7 cellular contexts compared by ENCODE assay signal in the genomic region with DNA sequence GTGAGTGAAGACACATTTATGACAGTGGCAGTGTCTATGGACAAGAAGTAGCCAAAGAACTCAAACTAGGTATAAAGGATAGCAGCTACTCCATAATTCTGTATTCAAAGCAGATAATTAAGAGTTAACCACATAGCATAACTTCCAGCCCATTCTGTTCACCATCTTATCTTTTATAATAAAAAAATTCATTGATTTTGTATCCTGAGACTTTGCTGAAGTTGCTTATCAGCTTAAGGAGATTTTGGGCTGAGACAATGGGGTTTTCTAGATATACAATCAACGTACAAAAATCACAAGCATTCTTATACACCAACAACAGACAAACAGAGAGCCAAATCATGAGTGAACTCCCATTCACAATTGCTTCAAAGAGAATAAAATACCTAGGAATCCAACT.
DNase-seq lines count a peak whose midpoint lies in the region; ATAC-seq and TF ChIP-seq lines count a peak whose summit lies in the region.
"Not testable (repeated sequence)": the region's sequence is repeated elsewhere in the genome, so short reads cannot be mapped to it uniquely, and the experiment has no call there.

No MANE protein-coding gene starts in this region.

- H4K20me1 ChIP-seq in MM.1S (ENCODE audit: insufficient read depth, low read length); mammary epithelial cell (ENCODE audit: insufficient read depth, low read length): not testable (repeated sequence)

- not testable (repeated sequence) for H2AFZ ChIP-seq in MM.1S (ENCODE audit: low read length); mammary epithelial cell (ENCODE audit: low read depth, low read length); mesenchymal stem cell (ENCODE audit: low read depth, low read length)

- in situ Hi-C loops in mammary epithelial cell (cut with MboI; ENCODE audit: low sequenced_read_pairs in 2 of 2) = not testable (repeated sequence)

- not testable (repeated sequence) for H3K23ac ChIP-seq in mesenchymal stem cell (ENCODE audit: low read length in 2 of 2)

- ATAC-seq in RWPE2 (ENCODE audit: low read depth) = not testable (repeated sequence)

- H3K4me1 ChIP-seq in MM.1S (ENCODE audit: low read length); mesenchymal stem cell (ENCODE audit: control insufficient read depth, insufficient read depth, low read depth, low read length): not testable (repeated sequence)
- peaks cover 34% of the 10 kb centered on the region for H3K4me1 ChIP-seq in RWPE2 (ENCODE audit: insufficient read depth, poor library complexity, severe bottlenecking)
- peaks cover 21% of the 10 kb centered on the region for H3K4me1 ChIP-seq in mammary epithelial cell (ENCODE audit: insufficient read depth, low read length)

- not testable (repeated sequence) for H3K4me3 ChIP-seq in MM.1S (ENCODE audit: low read length); RWPE2 (ENCODE audit: severe bottlenecking); mammary epithelial cell (replicated peaks in 1 of 3; ENCODE audit: insufficient read depth in 1 of 3, low read depth in 2 of 3, low read length in 3 of 3); mesenchymal stem cell (ENCODE audit: insufficient read depth in 1 of 2, low read depth in 1 of 2, low read length in 2 of 2)

- not testable (repeated sequence) for H2BK120ac ChIP-seq in mesenchymal stem cell (ENCODE audit: low read depth, low read length)

- not testable (repeated sequence) for H3K79me2 ChIP-seq in MM.1S (ENCODE audit: low read length); mammary epithelial cell (ENCODE audit: insufficient read depth, low read length)

- not testable (repeated sequence) for H3K27me3 ChIP-seq in MM.1S (replicated peaks; ENCODE audit: insufficient read depth, low read length); RWPE2 (ENCODE audit: insufficient read depth, poor library complexity, severe bottlenecking); mammary epithelial cell (ENCODE audit: insufficient read depth, low read length); mesenchymal stem cell (ENCODE audit: control insufficient read depth in 1 of 2, insufficient read depth in 1 of 2, low read length in 2 of 2)

- not testable (repeated sequence) for H3K36me3 ChIP-seq in MM.1S (replicated peaks; ENCODE audit: insufficient read depth, low read length); RWPE2 (ENCODE audit: low read depth); mammary epithelial cell (ENCODE audit: insufficient read depth, low read length); mesenchymal stem cell (ENCODE audit: control insufficient read depth in 1 of 2, insufficient read depth in 2 of 2, low read depth in 1 of 2, low read length in 2 of 2)

- BruUV-seq in mammary epithelial cell (replicated peaks; lab: Mats Ljungman, UMichigan) = not testable (repeated sequence)

- H2BK5ac ChIP-seq in mesenchymal stem cell (ENCODE audit: low read depth, low read length, poor library complexity, severe bottlenecking) = not testable (repeated sequence)

- H3K14ac ChIP-seq in mesenchymal stem cell (ENCODE audit: low read length in 2 of 2) = not testable (repeated sequence)

- not testable (repeated sequence) for H3K18ac ChIP-seq in mesenchymal stem cell (ENCODE audit: low read depth in 1 of 2, low read length in 2 of 2)

- not testable (repeated sequence) for H3K9me2 ChIP-seq in MM.1S (replicated peaks; ENCODE audit: insufficient read depth, low read length)

- DNase-seq in A172 (ENCODE audit: low spot score) (peak; percentile 21), MM.1S (peak; percentile 9), mammary epithelial cell (peak; percentile 5), left kidney (ENCODE audit: low read depth, low spot score) (peak; percentile 36), mesenchymal stem cell (peak; percentile 51), putamen (ENCODE audit: low spot score) (peak; percentile 19)
- not testable (repeated sequence) for DNase-seq in RWPE2 (ENCODE audit: low spot score)

- not testable (repeated sequence) for H3K4me2 ChIP-seq in MM.1S (ENCODE audit: low read depth, low read length); mammary epithelial cell (ENCODE audit: insufficient read depth, low read depth, low read length); mesenchymal stem cell (ENCODE audit: low read length, poor library complexity, severe bottlenecking)

- H3K9ac ChIP-seq in MM.1S (ENCODE audit: low read length); mammary epithelial cell (ENCODE audit: insufficient read depth, low read length); mesenchymal stem cell (ENCODE audit: low read length): not testable (repeated sequence)

- H2AK5ac ChIP-seq in mesenchymal stem cell (ENCODE audit: low read length, severe bottlenecking) = not testable (repeated sequence)

- not testable (repeated sequence) for H3K27ac ChIP-seq in MM.1S (ENCODE audit: low read length); mammary epithelial cell (ENCODE audit: insufficient read depth, low read depth, low read length); mesenchymal stem cell (ENCODE audit: low read length, poor library complexity, severe bottlenecking)
- H3K27ac ChIP-seq in RWPE2 (ENCODE audit: poor library complexity, severe bottlenecking) = peak overlapping the region; percentile 81

- intact Hi-C loops in mammary epithelial cell (cut with micrococcal nuclease) = not testable (repeated sequence)

- not testable (repeated sequence) for H3K4ac ChIP-seq in mesenchymal stem cell (ENCODE audit: low read depth in 1 of 2, low read length in 2 of 2)

- H3F3A ChIP-seq in MM.1S (ENCODE audit: insufficient read depth, low read length) = not testable (repeated sequence)

- dilution Hi-C loops in mammary epithelial cell (cut with HindIII; ENCODE audit: low sequenced_read_pairs) = not testable (repeated sequence)

- WGBS in mammary epithelial cell (ENCODE audit: low coverage, missing lambda C conversion rate) = 86% methylated on average over 1 of the region's 1 CpG
- 60% methylated on average over 1 of the region's 1 CpG for WGBS in mesenchymal stem cell

- not testable (repeated sequence) for H2BK12ac ChIP-seq in mesenchymal stem cell (ENCODE audit: low read length in 2 of 2)

- CTCF ChIA-PET in mammary epithelial cell (lab: Charles Lee; ENCODE audit: low non-redundant PET) = not testable (repeated sequence)

- TF ChIP-seq CTCF in MM.1S (IDR thresholded peaks at IDR 0.05; ENCODE audit: low read length); RWPE2 (IDR thresholded peaks at IDR 0.05; ENCODE audit: poor library complexity, severe bottlenecking); mammary epithelial cell (conservative IDR thresholded peaks at IDR 0.05 in 1 of 2, IDR thresholded peaks at IDR 0.05 in 1 of 2; ENCODE audit: extremely low read depth in 1 of 2, insufficient read depth in 1 of 2, low read depth in 1 of 2, low read length in 2 of 2): not testable (repeated sequence)

- H4K91ac ChIP-seq in mesenchymal stem cell (ENCODE audit: low read length) = not testable (repeated sequence)

- not testable (repeated sequence) for H3K9me3 ChIP-seq in MM.1S (replicated peaks; ENCODE audit: insufficient read depth, low read length); RWPE2 (ENCODE audit: severe bottlenecking); mammary epithelial cell (replicated peaks; ENCODE audit: insufficient read depth, low read length); mesenchymal stem cell (ENCODE audit: control insufficient read depth, low read length)

- H4K8ac ChIP-seq in mesenchymal stem cell (ENCODE audit: low read length) = not testable (repeated sequence)

- H2BK15ac ChIP-seq in mesenchymal stem cell (ENCODE audit: low read depth, poor library complexity, severe bottlenecking) = not testable (repeated sequence)

- not testable (repeated sequence) for H3K79me1 ChIP-seq in mesenchymal stem cell (replicated peaks; ENCODE audit: low read length, poor library complexity, severe bottlenecking)
